In genomic region chr11:71929491-71929890, GRCh38 we compare ENCODE assay signal across 8 cellular contexts. TPM values are rescaled to one million over a fixed set of nuclear protein-coding genes. Genes with fewer than 3 reads are reported as not detected.
DNase-seq lines count a peak whose midpoint lies in the region; ATAC-seq, FAIRE-seq and TF ChIP-seq lines count a peak whose summit lies in the region.

No MANE protein-coding gene starts in this region.

- intact Hi-C loops in Caco-2 (cut with micrococcal nuclease; ENCODE audit: unreplicated experiment) (no loop called here), PC-9 (cut with micrococcal nuclease; ENCODE audit: unreplicated experiment) (loop anchor here (5.0 kb wide), 2 partner anchors 142 to 153 kb away; partner anchors contain the start of genes LRRC51 and NUMA1), pancreas (cut with DNase I) (no loop called here)

- ATAC-seq in pancreas, result peak in 1 of 4 donors; percentile 2
- no peak for ATAC-seq in HG02610 (IDR thresholded peaks at IDR 0.05; ENCODE audit: unreplicated experiment)

- BruUV-seq in Caco-2 (replicated peaks; lab: Mats Ljungman, UMichigan) (no TSS peak), PC-9 (replicated peaks; lab: Mats Ljungman, UMichigan) (TSS peak; percentile 15)

- no peak for TF ChIP-seq CTCF in Caco-2 (IDR thresholded peaks at IDR 0.05; ENCODE audit: insufficient read depth in 1 of 2, low read depth in 1 of 2, low read length in 1 of 2, severe bottlenecking in 1 of 2, unreplicated experiment in 1 of 2)
- TF ChIP-seq CTCF in PC-9 (conservative IDR thresholded peaks at IDR 0.05), result no peak
- TF ChIP-seq CTCF in pancreas (IDR thresholded peaks at IDR 0.05), result no peak

- no peaks in the 10 kb centered on the region for H3F3A ChIP-seq in PC-9 (ENCODE audit: insufficient read depth, low read depth)

- peak overlapping the region; percentile 97 for H2AFZ ChIP-seq in PC-9

- H3K27ac Mint-ChIP-seq in Caco-2 (ENCODE audit: unreplicated experiment), result peak overlapping the region; percentile 99

- peaks cover 19% of the 10 kb centered on the region for H3K4me1 Mint-ChIP-seq in Caco-2 (ENCODE audit: low read depth, unreplicated experiment)

- no peaks in the 10 kb centered on the region for H3K9me3 Mint-ChIP-seq in Caco-2 (ENCODE audit: unreplicated experiment)

- H3K9me2 ChIP-seq in PC-9 (ENCODE audit: insufficient read depth), result no peaks in the 10 kb centered on the region

- no peaks in the 10 kb centered on the region for H3K27me3 ChIP-seq in Caco-2 (replicated peaks; ENCODE audit: control insufficient read depth, insufficient read depth, low read length)
- no peaks in the 10 kb centered on the region for H3K27me3 ChIP-seq in PC-9 (ENCODE audit: insufficient read depth, low read depth)
- no peaks in the 10 kb centered on the region for H3K27me3 ChIP-seq in esophagus (ENCODE audit: control insufficient read depth in 1 of 2, insufficient read depth in 2 of 2, low read length in 2 of 2)
- H3K27me3 ChIP-seq in pancreas, result no peaks in the 10 kb centered on the region

- H3K36me3 ChIP-seq in Caco-2 (ENCODE audit: control insufficient read depth, insufficient read depth, low read length) (no peaks in the 10 kb centered on the region), PC-9 (ENCODE audit: low read depth) (no peaks in the 10 kb centered on the region), esophagus (ENCODE audit: control insufficient read depth in 2 of 2, insufficient read depth in 2 of 2, low read length in 1 of 2) (no peaks in the 10 kb centered on the region), pancreas (no peaks in the 10 kb centered on the region)

- H3K4me2 ChIP-seq in PC-9, result peak overlapping the region; percentile 99

- POLR2A ChIA-PET in Caco-2 (lab: Charles Lee), result interaction anchor here (0.7 to 2.2 kb wide), 5 partner anchors 17 to 79 kb away, joined by 3 to 41 read pairs (median 3); no protein-coding TSS in a partner anchor
- POLR2A ChIA-PET in PC-9 (lab: Charles Lee; ENCODE audit: unreplicated experiment), result interaction anchor here (0.5 to 0.6 kb wide), 2 partner anchors 10 to 102 kb away, joined by 3 to 16 read pairs; no protein-coding TSS in a partner anchor

- peaks cover 67% of the 10 kb centered on the region for H3K79me2 ChIP-seq in PC-9 (ENCODE audit: low read depth)

- CTCF ChIA-PET in Caco-2 (lab: Charles Lee), result interaction anchor here (0.6 to 3.3 kb wide), 6 partner anchors 15 to 162 kb away, joined by 3 to 15 read pairs (median 6); no protein-coding TSS in a partner anchor
- CTCF ChIA-PET in PC-9 (lab: Charles Lee), result interaction anchor here (0.5 kb wide), 1 partner anchor 1795 kb away, joined by 4 read pairs; no protein-coding TSS in a partner anchor

- H3K36me3 Mint-ChIP-seq in Caco-2 (ENCODE audit: insufficient read depth, unreplicated experiment), result peaks cover 27% of the 10 kb centered on the region

- H3K9me3 ChIP-seq in Caco-2 (no peaks in the 10 kb centered on the region), PC-9 (ENCODE audit: insufficient read depth, low read depth) (no peaks in the 10 kb centered on the region), esophagus (ENCODE audit: control insufficient read depth in 2 of 2, insufficient read depth in 1 of 2, low read depth in 1 of 2, low read length in 1 of 2) (no peaks in the 10 kb centered on the region), pancreas (no peaks in the 10 kb centered on the region)

- 5% methylated on average over 6 of the region's 6 CpGs for WGBS in esophagus, 2 donors
- WGBS in pancreas, 2 donors, result 4% methylated on average over 6 of the region's 6 CpGs

- H4K20me1 ChIP-seq in PC-9 (ENCODE audit: insufficient read depth), result peaks cover 15% of the 10 kb centered on the region; the same call in 1 of the 2 replicates

- no peaks in the 10 kb centered on the region for H3K27me3 Mint-ChIP-seq in Caco-2 (ENCODE audit: insufficient read depth, unreplicated experiment)

- H3K4me1 ChIP-seq in Caco-2 (peaks cover 9% of the 10 kb centered on the region), PC-9 (replicated peaks; ENCODE audit: insufficient read depth) (peaks cover 18% of the 10 kb centered on the region), esophagus (ENCODE audit: control insufficient read depth in 2 of 2, insufficient read depth in 2 of 2, low read length in 1 of 2) (peaks cover 0 to 7% of the 10 kb centered on the region in 2 donors), pancreas (peaks cover 5 to 28% (median 9%) of the 10 kb centered on the region in 3 donors)

- H3K4me3 ChIP-seq in Caco-2 (ENCODE audit: low read depth, low read length) (peak overlapping the region; percentile 74), PC-9 (peak overlapping the region; percentile 89), esophagus (ENCODE audit: low read depth in 1 of 2, low read length in 2 of 2) (peak overlapping the region; percentile 77 to 96), pancreas (peak overlapping the region; percentile 50 to 80 (median 66))

- no peak overlapping the region for H3K27ac ChIP-seq in PC-9
- H3K27ac ChIP-seq in esophagus (ENCODE audit: low read depth in 2 of 2, low read length in 1 of 2), result peak overlapping the region in 1 of 2 donors; percentile 88
- no peak overlapping the region for H3K27ac ChIP-seq in pancreas

- H3K4me3 Mint-ChIP-seq in Caco-2 (ENCODE audit: unreplicated experiment), result peak overlapping the region; percentile 90

- DNase-seq in Caco-2 (no peak), PC-9 (no peak), pancreas (no peak), cortex of kidney (lab: John Stamatoyannopoulos, UW) (no peak), activated gamma-delta T cell (lab: John Stamatoyannopoulos, UW) (no peak)
- DNase-seq in stimulated activated CD4-positive, alpha-beta T cell treated with anti-CD3 and anti-CD28 coated beads, Interleukin-4, amount 100 ng/mL, for 24 hours, result no peak

- FAIRE-seq in pancreas (lab: Jason Lieb, UNC), result no peak

RNA-seq across cellular contexts. Expression of gene RNF121, which starts 0.6 kb away (rescaled TPM):
- 146 and 153 TPM in 2 replicates for total RNA-seq in Caco-2 (2022)
- total RNA-seq in PC-9 (2021), result 40.5 and 41.2 TPM in 2 replicates
- 10 to 100 TPM in 1 of 2 donors, 1 to 10 TPM in 1; 9.6 to 15.2 TPM for polyA plus RNA-seq in esophagus
- 10 to 100 TPM; 12.3 to 20.7 (median 13.8) TPM for total RNA-seq in pancreas
- polyA plus RNA-seq in pancreas, result 10 to 100 TPM; 10.9 to 14.4 TPM

RNA-seq across cellular contexts. Expression of gene XNDC1N, which starts 1.1 kb away (rescaled TPM):
- total RNA-seq in Caco-2 (2022) (25.5 and 32.1 TPM in 2 replicates), PC-9 (2021) (19.3 and 23.4 TPM in 2 replicates), pancreas (1 to 10 TPM; 2.5 to 6.4 (median 4.3) TPM)
- polyA plus RNA-seq in esophagus (1 to 10 TPM; 1.9 to 4.7 TPM), pancreas (1 to 10 TPM; 2.1 to 3.8 TPM)

RNA-seq across cellular contexts. Expression of gene DEFB131B, which starts 51.2 kb away (rescaled TPM):
- total RNA-seq in Caco-2 (2022), result not detected in 2 replicates
- not detected in 2 replicates for total RNA-seq in PC-9 (2021)
- not detected for polyA plus RNA-seq in esophagus
- not detected for total RNA-seq in pancreas
- polyA plus RNA-seq in pancreas, result not detected
